In the genomic region with DNA sequence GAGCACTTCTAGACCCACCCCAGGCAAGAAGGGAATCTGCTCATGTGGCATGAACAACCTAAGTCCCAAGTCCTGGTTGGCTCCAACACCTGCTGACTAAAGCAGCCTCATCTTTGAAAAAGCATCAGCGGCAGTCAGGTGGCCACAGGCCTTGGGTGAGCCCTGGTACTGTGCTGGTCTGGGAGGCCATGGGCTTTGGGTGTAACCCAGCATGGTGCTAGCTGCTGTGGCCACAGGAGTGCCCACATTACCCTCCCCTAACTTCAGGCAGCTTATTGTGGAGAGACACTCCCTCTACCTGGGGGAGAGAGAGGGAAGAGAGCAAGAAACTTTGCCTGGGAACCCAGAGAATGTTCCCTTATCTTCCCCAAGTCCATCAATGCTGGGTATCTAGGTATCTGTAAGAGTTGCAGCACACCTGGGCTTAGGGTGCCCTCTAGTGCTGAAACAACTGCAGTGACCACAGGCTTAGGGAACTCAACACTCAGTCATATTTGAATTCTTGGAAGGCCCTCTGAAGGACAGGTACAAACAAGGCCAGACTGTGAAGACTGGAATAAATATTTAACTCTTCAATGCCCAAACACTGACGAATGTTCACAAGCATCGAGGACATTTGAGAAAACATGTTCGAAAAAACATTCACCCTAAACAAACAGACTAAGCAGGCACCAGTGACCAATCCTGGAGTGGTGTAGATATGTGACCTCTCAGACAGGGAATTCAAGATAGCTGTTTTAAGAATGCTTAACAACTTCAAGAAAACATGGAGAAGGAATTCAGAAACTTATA, we compare ENCODE assay signal across 8 cellular contexts.
DNase-seq lines count a peak whose midpoint lies in the region; ATAC-seq and TF ChIP-seq lines count a peak whose summit lies in the region.

No MANE protein-coding gene starts in this region.

- peak; percentile 16 for DNase-seq in GDM1 (lab: John Stamatoyannopoulos, UW)
- peak; percentile 4 for DNase-seq in activated CD8-positive, alpha-beta T cell treated with anti-CD3 and anti-CD28 coated beads for 36 hours
- no peak for DNase-seq in right lobe of liver
- DNase-seq in aorta: no peak
- no peak for DNase-seq in stimulated activated naive CD4-positive, alpha-beta T cell (lab: John Stamatoyannopoulos, UW)

- intact Hi-C loops in activated CD8-positive, alpha-beta T cell treated with anti-CD3 and anti-CD28 coated beads for 36 hours (cut with micrococcal nuclease): no loop called here
- intact Hi-C loops in right lobe of liver (cut with DNase I) (no loop called here), aorta (cut with DNase I) (loop anchor here in 1 of 2 donors (5.0 kb wide), 1 partner anchor 763 kb away; no protein-coding TSS in a partner anchor)

- H3K9me3 Mint-ChIP-seq in activated CD8-positive, alpha-beta T cell treated with anti-CD3 and anti-CD28 coated beads for 36 hours: peaks cover 27% of the 10 kb centered on the region

- H3K36me3 Mint-ChIP-seq in activated CD8-positive, alpha-beta T cell treated with anti-CD3 and anti-CD28 coated beads for 36 hours (ENCODE audit: low read depth): peaks cover 71% of the 10 kb centered on the region

- peaks cover 7% of the 10 kb centered on the region; the same call in 1 of the 2 replicates for H3K4me1 ChIP-seq in HUES64 (ENCODE audit: insufficient read depth, low read length)
- H3K4me1 ChIP-seq in right lobe of liver: no peaks in the 10 kb centered on the region
- H3K4me1 ChIP-seq in aorta (ENCODE audit: control insufficient read depth in 1 of 2, insufficient read depth in 2 of 2, low read length in 2 of 2): no peaks in the 10 kb centered on the region

- H3K4me1 Mint-ChIP-seq in activated CD8-positive, alpha-beta T cell treated with anti-CD3 and anti-CD28 coated beads for 36 hours (ENCODE audit: low read depth): no peaks in the 10 kb centered on the region

- 0 out of 2 replicates have a peak overlapping the region, but pooled peaks have one; percentile 50 for H3K27ac ChIP-seq in HUES64 (ENCODE audit: low read depth, low read length)
- H3K27ac ChIP-seq in right lobe of liver: no peak overlapping the region
- no peak overlapping the region for H3K27ac ChIP-seq in aorta (ENCODE audit: low read depth in 1 of 2, low read length in 2 of 2)

- H3K36me3 ChIP-seq in HUES64 (ENCODE audit: insufficient read depth, low read length): peaks cover 94% of the 10 kb centered on the region
- peaks cover 0 to 52% (median 14%) of the 10 kb centered on the region in 4 donors for H3K36me3 ChIP-seq in right lobe of liver
- peaks cover 6 to 9% of the 10 kb centered on the region in 2 donors for H3K36me3 ChIP-seq in aorta (ENCODE audit: control insufficient read depth in 1 of 2, insufficient read depth in 2 of 2, low read length in 1 of 2)

- POLR2A ChIA-PET in activated CD8-positive, alpha-beta T cell treated with anti-CD3 and anti-CD28 coated beads for 36 hours (lab: Charles Lee): no interaction called here

- no peak overlapping the region for H3K27ac Mint-ChIP-seq in activated CD8-positive, alpha-beta T cell treated with anti-CD3 and anti-CD28 coated beads for 36 hours

- H3K27me3 Mint-ChIP-seq in activated CD8-positive, alpha-beta T cell treated with anti-CD3 and anti-CD28 coated beads for 36 hours: no peaks in the 10 kb centered on the region

- TF ChIP-seq POLR2A in right lobe of liver (IDR thresholded peaks at IDR 0.05): no peak

- no peak overlapping the region for H3K4me3 ChIP-seq in HUES64 (ENCODE audit: low read length)
- no peak overlapping the region for H3K4me3 ChIP-seq in right lobe of liver
- H3K4me3 ChIP-seq in aorta (ENCODE audit: low read length in 2 of 2): no peak overlapping the region

- H3K4me3 Mint-ChIP-seq in activated CD8-positive, alpha-beta T cell treated with anti-CD3 and anti-CD28 coated beads for 36 hours: no peak overlapping the region

- CTCF ChIA-PET in activated CD8-positive, alpha-beta T cell treated with anti-CD3 and anti-CD28 coated beads for 36 hours (lab: Charles Lee): interaction anchor here (0.7 to 1.1 kb wide), 4 partner anchors 9 to 45 kb away, joined by 3 to 4 read pairs (median 4); no protein-coding TSS in a partner anchor

- peak; percentile 38 for TF ChIP-seq CTCF in activated CD8-positive, alpha-beta T cell treated with anti-CD3 and anti-CD28 coated beads for 36 hours (IDR thresholded peaks at IDR 0.05)
- TF ChIP-seq CTCF in right lobe of liver (IDR thresholded peaks at IDR 0.05): peak; percentile 60 to 74 (median 66)

- H3K9me3 ChIP-seq in HUES64 (ENCODE audit: insufficient read depth, low read depth, low read length) (peaks cover 37% of the 10 kb centered on the region), right lobe of liver (no peaks in the 10 kb centered on the region), aorta (ENCODE audit: control insufficient read depth, low read length) (peaks cover 2% of the 10 kb centered on the region)

- ATAC-seq in activated CD8-positive, alpha-beta T cell treated with anti-CD3 and anti-CD28 coated beads for 36 hours: no peak
- ATAC-seq in right lobe of liver (peak; percentile 85 to 91 (median 88)), aorta (ENCODE audit: low FRiP score) (no peak), GM21526 (IDR thresholded peaks at IDR 0.05; ENCODE audit: low FRiP score, unreplicated experiment) (no peak), HG02852 (IDR thresholded peaks at IDR 0.05; ENCODE audit: unreplicated experiment) (no peak)

- H3K9ac ChIP-seq in HUES64 (ENCODE audit: low read depth, low read length): no peak overlapping the region

- whole genome bisulfite sequencing in HUES64: 90% methylated on average over 4 of the region's 4 CpGs
- 73% methylated on average over 3 of the region's 4 CpGs for whole genome bisulfite sequencing in right lobe of liver (ENCODE audit: insufficient coverage, low coverage, low lambda C conversion rate, missing lambda C conversion rate)
- 93 to 94% methylated on average over 4 of the region's 4 CpGs for WGBS in aorta, 2 donors

- H3K27me3 ChIP-seq in HUES64 (ENCODE audit: insufficient read depth, low read length) (no peaks in the 10 kb centered on the region), right lobe of liver (no peaks in the 10 kb centered on the region), aorta (ENCODE audit: control insufficient read depth in 1 of 2, insufficient read depth in 2 of 2, low read length in 1 of 2) (no peaks in the 10 kb centered on the region)

Comparison
In these comparisons a context has a peak if more than half of its experiments do, and no peak if none do; other contexts are left out.
1. DNase-seq: peak in GDM1 (single experiment) and activated CD8-positive, alpha-beta T cell treated with anti-CD3 and anti-CD28 coated beads for 36 hours (single experiment); none in right lobe of liver (0 of 3), aorta (0 of 2) and stimulated activated naive CD4-positive, alpha-beta T cell (0 of 6).
2. ATAC-seq: peak in right lobe of liver (4 of 4); none in activated CD8-positive, alpha-beta T cell treated with anti-CD3 and anti-CD28 coated beads for 36 hours (single experiment), aorta (single experiment), GM21526 (single experiment) and HG02852 (single experiment).